Comparison of ENCODE assay signal across 12 cellular contexts in the genomic region with DNA sequence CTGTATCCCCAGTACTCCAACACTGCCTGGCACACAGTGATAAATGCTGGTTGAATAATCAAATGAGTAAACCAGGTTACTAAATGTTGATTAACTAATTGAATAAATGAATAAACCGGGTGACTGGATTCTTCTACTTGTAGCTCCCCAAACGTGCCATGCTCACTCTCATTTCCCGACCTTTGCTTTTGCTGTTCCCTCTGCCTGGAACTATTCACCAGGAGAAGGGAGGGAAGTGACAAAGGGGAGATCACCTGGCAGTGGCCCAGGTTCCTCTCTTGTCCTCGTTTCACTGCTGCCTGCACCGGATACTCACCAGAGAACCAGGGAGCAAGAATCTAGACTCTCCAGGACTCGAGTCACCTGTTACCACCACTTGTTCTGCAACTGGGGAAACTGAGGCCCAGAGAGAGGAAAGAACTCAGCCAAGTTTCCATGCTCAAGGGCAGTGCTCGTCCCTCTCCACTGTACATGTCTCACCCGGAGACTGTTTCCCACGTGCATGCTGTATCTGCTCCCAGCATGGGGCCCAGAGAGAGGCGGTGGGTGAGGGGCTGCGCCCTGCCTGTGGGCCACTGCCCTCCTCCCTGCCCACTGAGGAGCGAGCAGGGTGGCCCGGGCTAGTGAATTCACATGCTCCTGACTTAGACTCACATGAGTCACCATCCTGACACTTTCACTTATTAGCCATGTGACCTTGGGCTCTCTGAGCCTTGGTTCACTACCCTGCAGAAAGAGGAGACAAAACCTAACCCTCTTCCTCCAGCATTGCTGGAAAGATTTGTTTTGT. TPM values are rescaled to one million over a fixed set of nuclear protein-coding genes. Genes with fewer than 3 reads are reported as not detected.
DNase-seq lines count a peak whose midpoint lies in the region; ATAC-seq and TF ChIP-seq lines count a peak whose summit lies in the region.
"Had no signal": no experiment of that assay in that cellular context is flagged by ENCODE, and none has a peak within 500 bp of the region (broad histone marks: within the 10 kb centered on the region; RNA-seq: fewer than 3 reads in every experiment).

No MANE protein-coding gene starts in this region.

- no peaks in the 10 kb centered on the region for H3K36me3 ChIP-seq in brain microvascular endothelial cell (replicated peaks)
- H3K36me3 ChIP-seq in lower lobe of right lung = no peaks in the 10 kb centered on the region
- no peaks in the 10 kb centered on the region for H3K36me3 ChIP-seq in sigmoid colon
- H3K36me3 ChIP-seq: upper lobe of left lung had no signal

- no peak for TF ChIP-seq EP300 in sigmoid colon (IDR thresholded peaks at IDR 0.05)

- H3K4me3 ChIP-seq in brain microvascular endothelial cell (ENCODE audit: low read depth, low read length) (no peak overlapping the region), lower lobe of right lung (no peak overlapping the region), sigmoid colon (no peak overlapping the region)
- H3K4me3 ChIP-seq: lung, upper lobe of left lung had no signal

- no peak overlapping the region for H3K27ac ChIP-seq in brain microvascular endothelial cell
- H3K27ac ChIP-seq in lower lobe of right lung = no peak overlapping the region
- H3K27ac ChIP-seq in sigmoid colon = no peak overlapping the region
- H3K27ac ChIP-seq: upper lobe of left lung had no signal

- ATAC-seq in lower lobe of right lung (peak; percentile 48 to 71), HG03025 (IDR thresholded peaks at IDR 0.05; ENCODE audit: low FRiP score, unreplicated experiment) (no peak), HG03139 (IDR thresholded peaks at IDR 0.05; ENCODE audit: unreplicated experiment) (no peak)

- in situ Hi-C loops in brain microvascular endothelial cell (cut with HindIII; ENCODE audit: low pct_ligation_motif_present, low sequenced_read_pairs) = no loop called here

- H3K27me3 ChIP-seq in brain microvascular endothelial cell (replicated peaks) (no peaks in the 10 kb centered on the region), lower lobe of right lung (ENCODE audit: low read depth) (peaks cover 4% of the 10 kb centered on the region), sigmoid colon (no peaks in the 10 kb centered on the region)
- H3K27me3 ChIP-seq: upper lobe of left lung had no signal

- intact Hi-C loops in lower lobe of right lung (cut with DNase I) (no loop called here), sigmoid colon (cut with DNase I) (no loop called here)

- no peak for TF ChIP-seq POLR2A in sigmoid colon (IDR thresholded peaks at IDR 0.05)

- H3K9me3 ChIP-seq in lower lobe of right lung (no peaks in the 10 kb centered on the region), sigmoid colon (no peaks in the 10 kb centered on the region)
- H3K9me3 ChIP-seq: upper lobe of left lung had no signal

- DNase-seq in CD1c-positive myeloid dendritic cell (ENCODE audit: extremely low spot score) (peak; percentile 73), LoVo (ENCODE audit: low spot score) (peak; percentile 42), brain microvascular endothelial cell (peak; percentile 36), lower lobe of right lung (peak; percentile 49), sigmoid colon (no peak), cerebellar cortex (ENCODE audit: low spot score) (no peak)
- DNase-seq: NCI-H526; stimulated activated CD4-positive, alpha-beta T cell treated with anti-CD3 and anti-CD28 coated beads, Interleukin-15, amount 100 ng/mL, for 24 hours had no signal

- WGBS in sigmoid colon, 2 donors = 54 to 70% methylated on average over 13 of the region's 13 CpGs

- H3K4me1 ChIP-seq in lower lobe of right lung (no peaks in the 10 kb centered on the region), sigmoid colon (no peaks in the 10 kb centered on the region)

- TF ChIP-seq CTCF in brain microvascular endothelial cell (IDR thresholded peaks at IDR 0.05; ENCODE audit: low read depth, low read length, missing control alignments) (no peak), lower lobe of right lung (IDR thresholded peaks at IDR 0.05) (no peak), sigmoid colon (IDR thresholded peaks at IDR 0.05) (no peak)

RNA-seq across cellular contexts. Expression of gene POP5, which starts 17.7 kb away (rescaled TPM):
- 39.5 TPM for total RNA-seq in lower lobe of right lung
- total RNA-seq in sigmoid colon = 10 to 100 TPM; 21.0 to 33.4 (median 25.2) TPM
- 10 to 100 TPM; 27.6 to 58.0 (median 28.4) TPM for polyA plus RNA-seq in sigmoid colon

RNA-seq across cellular contexts. Expression of gene CABP1, which starts 41.6 kb away (rescaled TPM):
- total RNA-seq in lower lobe of right lung = 0.30 TPM
- 1 to 10 TPM in 3 of 4 donors, under 1 TPM in 1; 0.71 to 1.8 (median 1.7) TPM for total RNA-seq in sigmoid colon
- 1 to 10 TPM in 1 of 3 donors, under 1 TPM in 2; 0.60 to 1.6 (median 0.92) TPM for polyA plus RNA-seq in sigmoid colon

Comparison
In these comparisons a context has a peak if more than half of its experiments do, and no peak if none do; other contexts are left out.
1. DNase-seq: peak in CD1c-positive myeloid dendritic cell (single experiment), LoVo (single experiment), brain microvascular endothelial cell (single experiment) and lower lobe of right lung (single experiment); none in sigmoid colon (single experiment) and cerebellar cortex (single experiment).
2. ATAC-seq: peak in lower lobe of right lung (2 of 2); none in HG03025 (single experiment) and HG03139 (single experiment).